5 cellular contexts compared by ENCODE assay signal in genomic region chr4:71062436-71062835, GRCh38.
"Had no signal": no experiment of that assay in that cellular context is flagged by ENCODE, and none has a peak within 500 bp of the region (broad histone marks: within the 10 kb centered on the region; RNA-seq: fewer than 3 reads in every experiment).

No MANE protein-coding gene starts in this region.

- H3K4me3 Mint-ChIP-seq: IgD-negative memory B cell had no signal

- DNase-seq: IMR-90, KBM-7 had no signal

- H3K36me3 Mint-ChIP-seq: IgD-negative memory B cell had no signal

- H3K4me3 ChIP-seq: K562 had no signal

- H3K27me3 Mint-ChIP-seq: IgD-negative memory B cell had no signal

- H3K27ac ChIP-seq: HL-60 had no signal

- H3K27ac Mint-ChIP-seq: IgD-negative memory B cell had no signal
